ENCODE assay signal across 8 cellular contexts in the genomic region with DNA sequence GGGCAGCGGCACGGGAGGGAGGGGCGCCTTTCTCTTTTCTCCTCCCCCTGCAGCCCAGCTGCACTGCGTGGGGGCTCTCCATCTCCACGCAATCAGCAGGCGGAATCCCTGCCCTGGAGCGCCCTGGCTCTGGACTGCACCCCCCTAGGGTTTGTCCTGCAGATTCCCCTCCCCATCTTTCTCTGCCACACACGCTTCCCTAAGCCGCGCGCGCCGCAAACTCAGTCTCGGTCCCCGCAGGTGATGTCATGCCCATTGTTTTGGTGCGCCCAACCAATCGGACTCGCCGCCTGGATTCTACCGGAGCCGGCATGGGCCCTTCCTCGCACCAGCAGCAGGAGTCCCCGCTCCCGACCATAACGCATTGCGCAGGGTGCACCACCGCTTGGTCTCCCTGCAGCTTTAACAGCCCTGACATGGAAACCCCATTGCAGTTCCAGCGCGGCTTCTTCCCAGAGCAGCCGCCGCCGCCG. TPM values are rescaled to one million over a fixed set of nuclear protein-coding genes. Genes with fewer than 3 reads are reported as not detected.
DNase-seq lines count a peak whose midpoint lies in the region; ATAC-seq and TF ChIP-seq lines count a peak whose summit lies in the region.

A gene (plus strand): TSS at position 347 of the 473 bp plus-strand sequence. CDS start 70 bp downstream, at position 417.

- H3K36me3 Mint-ChIP-seq in activated CD8-positive, alpha-beta memory T cell treated with anti-CD3 and anti-CD28 coated beads, Interleukin-2, amount 10 ng/mL, durations not matched to agents 7 days and 5 days: peaks cover 1% of the 10 kb centered on the region
- H3K36me3 Mint-ChIP-seq in brain: no peaks in the 10 kb centered on the region

- H3K4me3 Mint-ChIP-seq in activated CD8-positive, alpha-beta memory T cell treated with anti-CD3 and anti-CD28 coated beads, Interleukin-2, amount 10 ng/mL, durations not matched to agents 7 days and 5 days: no peak within 1 kb of the TSS
- H3K4me3 Mint-ChIP-seq in brain: peak within 1 kb of the TSS; percentile 94 to 98 (median 94)

- DNase-seq in activated CD8-positive, alpha-beta memory T cell treated with anti-CD3 and anti-CD28 coated beads, Interleukin-2, amount 10 ng/mL, durations not matched to agents 7 days and 5 days: no peak
- DNase-seq in activated CD8-positive, alpha-beta memory T cell treated with anti-CD3 and anti-CD28 coated beads for 24 hours: no peak
- DNase-seq in NCI-H510A treated with DMSO at 0.1 percent for 48 hours (lab: John Stamatoyannopoulos, UW) (peak; percentile 52), skeletal muscle cell (ENCODE audit: low read depth) (peak; percentile 11), OCI-M1 (lab: John Stamatoyannopoulos, UW) (no peak)

- H3K4me1 Mint-ChIP-seq in activated CD8-positive, alpha-beta memory T cell treated with anti-CD3 and anti-CD28 coated beads, Interleukin-2, amount 10 ng/mL, durations not matched to agents 7 days and 5 days: peaks cover 5% of the 10 kb centered on the region
- H3K4me1 Mint-ChIP-seq in brain: peaks cover 27% of the 10 kb centered on the region

- peak within 1 kb of the TSS; percentile 59 for H3K27ac Mint-ChIP-seq in activated CD8-positive, alpha-beta memory T cell treated with anti-CD3 and anti-CD28 coated beads, Interleukin-2, amount 10 ng/mL, durations not matched to agents 7 days and 5 days
- peak within 1 kb of the TSS; percentile 86 to 98 (median 96) for H3K27ac Mint-ChIP-seq in brain

- peak within 1 kb of the TSS; percentile 79 for H3K9ac ChIP-seq in iPS-18a (ENCODE audit: low read length)

- peaks cover 6% of the 10 kb centered on the region for H3K36me3 ChIP-seq in iPS-18a (ENCODE audit: control insufficient read depth, low read depth, low read length)

- H3K4me1 ChIP-seq in iPS-18a (ENCODE audit: control insufficient read depth, low read depth, low read length): peaks cover 34% of the 10 kb centered on the region

- peaks cover 50% of the 10 kb centered on the region for H3K27me3 Mint-ChIP-seq in activated CD8-positive, alpha-beta memory T cell treated with anti-CD3 and anti-CD28 coated beads, Interleukin-2, amount 10 ng/mL, durations not matched to agents 7 days and 5 days
- H3K27me3 Mint-ChIP-seq in brain: peaks cover 67% of the 10 kb centered on the region

- ATAC-seq in activated CD8-positive, alpha-beta memory T cell treated with anti-CD3 and anti-CD28 coated beads, Interleukin-2, amount 10 ng/mL, durations not matched to agents 7 days and 5 days: no peak
- peak; percentile 47 for ATAC-seq in HG03060 (IDR thresholded peaks at IDR 0.05; ENCODE audit: low read depth, unreplicated experiment)

- H3K27ac ChIP-seq in iPS-18a (ENCODE audit: low read length): no peak within 1 kb of the TSS

- H3K9me3 Mint-ChIP-seq in activated CD8-positive, alpha-beta memory T cell treated with anti-CD3 and anti-CD28 coated beads, Interleukin-2, amount 10 ng/mL, durations not matched to agents 7 days and 5 days (ENCODE audit: low read depth): no peaks in the 10 kb centered on the region
- H3K9me3 Mint-ChIP-seq in brain: peaks cover 0 to 12% (median 0%) of the 10 kb centered on the region in 5 experiments

- no peaks in the 10 kb centered on the region for H3K9me3 ChIP-seq in iPS-18a (ENCODE audit: control insufficient read depth, low read depth, low read length)

- CTCF ChIA-PET in activated CD8-positive, alpha-beta memory T cell treated with anti-CD3 and anti-CD28 coated beads, Interleukin-2, amount 10 ng/mL, durations not matched to agents 7 days and 5 days (lab: Charles Lee): no interaction called here

- peaks cover 14% of the 10 kb centered on the region for H3K27me3 ChIP-seq in iPS-18a (ENCODE audit: control insufficient read depth, insufficient read depth, low read length)

- no peak for TF ChIP-seq CTCF in brain (conservative IDR thresholded peaks at IDR 0.05)

- H3K4me3 ChIP-seq in iPS-18a (ENCODE audit: low read length): peak within 1 kb of the TSS; percentile 79
- peak within 1 kb of the TSS; percentile 48 for H3K4me3 ChIP-seq in skeletal muscle cell (ENCODE audit: low read depth, low read length)

RNA-seq across cellular contexts. Expression of the gene that starts here (rescaled TPM):
- total RNA-seq in activated CD8-positive, alpha-beta memory T cell treated with anti-CD3 and anti-CD28 coated beads, Interleukin-2, amount 10 ng/mL, durations not matched to agents 7 days and 5 days: not detected
- polyA plus RNA-seq in brain (ENCODE audit: insufficient read depth, low read depth, low replicate concordance): 5.1 TPM

Comparison
In these comparisons a context has a peak if more than half of its experiments do, and no peak if none do; other contexts are left out.
1. DNase-seq: peak in NCI-H510A treated with DMSO at 0.1 percent for 48 hours (single experiment) and skeletal muscle cell (single experiment); none in activated CD8-positive, alpha-beta memory T cell treated with anti-CD3 and anti-CD28 coated beads, Interleukin-2, amount 10 ng/mL, durations not matched to agents 7 days and 5 days (single experiment), activated CD8-positive, alpha-beta memory T cell treated with anti-CD3 and anti-CD28 coated beads for 24 hours (single experiment) and OCI-M1 (single experiment).